1 cellular context compared by ENCODE assay signal in the genomic region with DNA sequence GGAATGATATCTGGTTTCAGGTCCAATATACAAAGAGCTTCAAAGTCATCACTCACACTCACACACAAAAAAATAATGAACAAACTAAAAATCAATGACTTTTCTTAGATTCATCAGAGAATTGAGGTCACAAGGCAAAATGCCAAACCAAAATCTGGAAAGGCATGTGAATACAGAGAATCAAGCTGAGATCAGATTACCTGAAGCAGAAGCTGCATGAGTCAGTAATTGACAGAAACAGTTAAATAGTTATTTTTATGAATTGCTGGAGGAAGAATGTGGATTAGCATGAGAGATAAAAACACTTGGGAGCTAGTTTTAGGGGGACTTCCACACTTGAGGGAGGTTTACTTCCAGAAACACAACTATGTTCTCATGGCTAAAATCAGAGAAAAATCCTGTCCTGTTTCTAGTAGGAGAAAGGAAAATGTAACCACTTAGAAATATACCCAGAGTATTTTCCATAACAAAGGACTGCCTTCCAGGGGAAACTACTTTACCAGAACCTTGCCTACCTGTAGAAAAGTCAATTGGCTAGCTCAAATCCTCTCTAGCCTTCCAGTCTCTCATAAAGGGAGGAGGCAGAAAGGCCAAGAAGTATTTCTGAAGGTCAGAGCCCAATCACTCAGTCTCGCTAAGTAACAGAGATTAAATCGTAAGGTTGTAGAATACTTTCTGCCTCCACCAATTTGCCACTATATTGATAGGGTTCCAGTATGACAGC.
TF ChIP-seq lines count a peak whose summit lies in the region.

No MANE protein-coding gene starts in this region.

TF ChIP-seq in HEK293, 187 proteins besides CTCF, POLR2A, EP300 and RAD21 (continued from another document):
- 0 out of 2 replicates have a peak, but pooled peaks have one; percentile 12 for TF ChIP-seq PRDM10 (tag by site-specific recombination; IDR thresholded peaks at IDR 0.05)
- no peak for TF ChIP-seq ZNF280D (tag by site-specific recombination; IDR thresholded peaks at IDR 0.05)
- peak; percentile 99 for TF ChIP-seq ZNF660 (tag by site-specific recombination; IDR thresholded peaks at IDR 0.05)
- TF ChIP-seq ZXDB (tag by site-specific recombination; IDR thresholded peaks at IDR 0.05), result 0 out of 2 replicates have a peak, but pooled peaks have one; percentile 26
- TF ChIP-seq ZNF843 (tag by site-specific recombination; IDR thresholded peaks at IDR 0.05), result peak; percentile 73
- TF ChIP-seq ZNF335 (tag by site-specific recombination; conservative IDR thresholded peaks at IDR 0.05), result peak; percentile 6; the same call in 1 of the 2 replicates
- TF ChIP-seq ZNF629 (tag by site-specific recombination; IDR thresholded peaks at IDR 0.05), result 0 out of 2 replicates have a peak, but pooled peaks have one; percentile 18
- no peak for TF ChIP-seq ZNF707 (tag by site-specific recombination; IDR thresholded peaks at IDR 0.05)
- TF ChIP-seq IKZF3 (tag by site-specific recombination; IDR thresholded peaks at IDR 0.05), result 0 out of 2 replicates have a peak, but pooled peaks have one; percentile 39
